1 cellular context compared by ENCODE assay signal in genomic region chr7:151139071-151139521, GRCh38.
TF ChIP-seq lines count a peak whose summit lies in the region.

No MANE protein-coding gene starts in this region.

TF ChIP-seq in WTC11, 78 proteins besides CTCF, POLR2A, EP300 and RAD21 (continued from another document):
- TF ChIP-seq PRDM15 (CRISPR knock-in tag; IDR thresholded peaks at IDR 0.05) (no peak), PREB (CRISPR knock-in tag; IDR thresholded peaks at IDR 0.05; ENCODE audit: borderline replicate concordance) (no peak), HMGXB4 (CRISPR knock-in tag; IDR thresholded peaks at IDR 0.05) (no peak), HMGA2 (CRISPR knock-in tag; IDR thresholded peaks at IDR 0.05) (no peak), CBFB (CRISPR knock-in tag; IDR thresholded peaks at IDR 0.05; ENCODE audit: low read depth) (no peak)
